31 cellular contexts compared by ENCODE assay signal in the genomic region with DNA sequence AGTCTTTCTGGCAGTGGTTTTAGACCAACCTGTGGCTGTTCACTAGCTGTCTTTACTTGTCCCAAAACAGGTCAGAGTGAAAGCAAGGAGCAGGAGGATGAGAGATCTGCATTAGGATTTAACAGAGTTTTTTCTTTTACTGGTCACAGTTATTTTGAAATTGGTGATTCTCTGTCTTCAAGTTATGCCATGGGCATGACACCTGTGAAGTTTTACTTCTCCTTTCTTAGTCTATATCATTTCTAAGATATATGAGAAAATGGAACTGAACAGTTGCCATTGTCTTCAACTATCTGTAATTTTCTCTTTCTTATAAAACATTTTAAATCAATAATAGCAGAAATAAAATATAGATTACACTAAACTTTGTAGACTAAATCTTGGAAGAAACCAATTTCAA.
"Had no signal": no experiment of that assay in that cellular context is flagged by ENCODE, and none has a peak within 500 bp of the region (broad histone marks: within the 10 kb centered on the region; RNA-seq: fewer than 3 reads in every experiment).

No MANE protein-coding gene starts in this region.

- H3K27ac ChIP-seq: ascending aorta, breast epithelium, cardiac muscle cell, colonic mucosa, esophagus muscularis mucosa, foreskin keratinocyte, gastrocnemius medialis, heart left ventricle had no signal

- H3K4me1 ChIP-seq: ascending aorta, breast epithelium, colonic mucosa, esophagus muscularis mucosa, foreskin keratinocyte, gastrocnemius medialis, heart left ventricle had no signal

- H3K36me3 ChIP-seq: ascending aorta, breast epithelium, cardiac muscle cell, colonic mucosa, esophagus muscularis mucosa, gastrocnemius medialis, heart left ventricle had no signal

- ATAC-seq: activated CD4-positive, alpha-beta T cell treated with anti-CD3 and anti-CD28 coated beads for 36 hours; activated CD8-positive, alpha-beta memory T cell treated with anti-CD3 and anti-CD28 coated beads, Interleukin-2, amount 10 ng/mL, durations not matched to agents 7 days and 5 days; activated CD8-positive, alpha-beta T cell treated with anti-CD3 and anti-CD28 coated beads, Interleukin-2, amount 10 ng/mL, durations not matched to agents 7 days and 5 days; activated naive CD4-positive, alpha-beta T cell treated with anti-CD3 and anti-CD28 coated beads, Interleukin-2, amount 50 U/mL, for 72 hours; activated T-cell treated with anti-CD3 and anti-CD28 coated beads, Interleukin-2, amount 50 U/mL, for 72 hours; effector memory CD8-positive, alpha-beta T cell; gastrocnemius medialis; heart left ventricle had no signal

- DNase-seq: activated CD4-positive, alpha-beta memory T cell treated with anti-CD3 and anti-CD28 coated beads for 36 hours; activated CD4-positive, alpha-beta T cell treated with anti-CD3 and anti-CD28 coated beads for 36 hours; activated CD4-positive, alpha-beta T cell treated with anti-CD3 and anti-CD28 coated beads, Interleukin-2, amount 10 ng/mL, durations not matched to agents 24 days and 14 days; activated CD4-positive, CD25-positive, alpha-beta regulatory T cell; activated CD4-positive, CD25-positive, alpha-beta regulatory T cell treated with anti-CD3 and anti-CD28 coated beads, Interleukin-2, amount 50 U/mL, for 72 hours; activated CD8-positive, alpha-beta memory T cell treated with anti-CD3 and anti-CD28 coated beads, Interleukin-2, amount 10 ng/mL, durations not matched to agents 7 days and 5 days; activated CD8-positive, alpha-beta memory T cell treated with anti-CD3 and anti-CD28 coated beads, Interleukin-2, amount 50 U/mL, for 4 hours; activated CD8-positive, alpha-beta T cell treated with anti-CD3 and anti-CD28 coated beads, Interleukin-2, amount 10 ng/mL, durations not matched to agents 7 days and 5 days; activated gamma-delta T cell; activated naive CD4-positive, alpha-beta T cell; activated naive CD4-positive, alpha-beta T cell treated with anti-CD3 and anti-CD28 coated beads, Interleukin-2, amount 10 ng/mL, durations not matched to agents 7 days and 5 days; activated naive CD8-positive, alpha-beta T cell treated with anti-CD3 and anti-CD28 coated beads, Interleukin-2, amount 10 ng/mL, durations not matched to agents 7 days and 5 days; activated T-cell treated with anti-CD3 and anti-CD28 coated beads for 4 hours; activated T-cell treated with anti-CD3 and anti-CD28 coated beads, Interleukin-2, amount 50 U/mL, for 24 hours; activated T-cell treated with anti-CD3 and anti-CD28 coated beads, Interleukin-2, amount 50 U/mL, for 72 hours; central memory CD4-positive, alpha-beta T cell; cerebellar nuclear complex; colonic mucosa; effector memory CD8-positive, alpha-beta T cell; erythroblast; gastrocnemius medialis; glutamatergic neuron; heart left ventricle; T-helper 2 cell had no signal

- H3K36me3 Mint-ChIP-seq: activated CD4-positive, alpha-beta memory T cell treated with anti-CD3 and anti-CD28 coated beads for 36 hours; activated CD8-positive, alpha-beta memory T cell treated with anti-CD3 and anti-CD28 coated beads, Interleukin-2, amount 10 ng/mL, durations not matched to agents 7 days and 5 days; activated naive CD4-positive, alpha-beta T cell treated with anti-CD3 and anti-CD28 coated beads, Interleukin-2, amount 10 ng/mL, durations not matched to agents 7 days and 5 days; activated naive CD4-positive, alpha-beta T cell treated with anti-CD3 and anti-CD28 coated beads, Interleukin-2, amount 50 U/mL, for 72 hours; activated naive CD8-positive, alpha-beta T cell treated with anti-CD3 and anti-CD28 coated beads, Interleukin-2, amount 10 ng/mL, durations not matched to agents 7 days and 5 days; brain had no signal

- H3K4me3 ChIP-seq: ascending aorta, breast epithelium, cardiac muscle cell, colonic mucosa, esophagus muscularis mucosa, gastrocnemius medialis, heart left ventricle had no signal

- H3K9me3 Mint-ChIP-seq: activated CD4-positive, alpha-beta T cell treated with anti-CD3 and anti-CD28 coated beads, Interleukin-2, amount 10 ng/mL, durations not matched to agents 24 days and 14 days; activated naive CD8-positive, alpha-beta T cell treated with anti-CD3 and anti-CD28 coated beads, Interleukin-2, amount 10 ng/mL, durations not matched to agents 7 days and 5 days had no signal

- H3K27ac Mint-ChIP-seq: activated CD4-positive, alpha-beta memory T cell treated with anti-CD3 and anti-CD28 coated beads for 36 hours; activated CD4-positive, alpha-beta T cell treated with anti-CD3 and anti-CD28 coated beads for 36 hours; activated CD4-positive, alpha-beta T cell treated with anti-CD3 and anti-CD28 coated beads, Interleukin-2, amount 10 ng/mL, durations not matched to agents 24 days and 14 days; activated CD8-positive, alpha-beta memory T cell treated with anti-CD3 and anti-CD28 coated beads, Interleukin-2, amount 10 ng/mL, durations not matched to agents 7 days and 5 days; activated CD8-positive, alpha-beta T cell treated with anti-CD3 and anti-CD28 coated beads, Interleukin-2, amount 10 ng/mL, durations not matched to agents 7 days and 5 days; activated naive CD4-positive, alpha-beta T cell treated with anti-CD3 and anti-CD28 coated beads, Interleukin-2, amount 10 ng/mL, durations not matched to agents 7 days and 5 days; activated naive CD4-positive, alpha-beta T cell treated with anti-CD3 and anti-CD28 coated beads, Interleukin-2, amount 50 U/mL, for 72 hours; activated naive CD8-positive, alpha-beta T cell treated with anti-CD3 and anti-CD28 coated beads, Interleukin-2, amount 10 ng/mL, durations not matched to agents 7 days and 5 days; activated T-cell treated with anti-CD3 and anti-CD28 coated beads, Interleukin-2, amount 50 U/mL, for 24 hours; activated T-cell treated with anti-CD3 and anti-CD28 coated beads, Interleukin-2, amount 50 U/mL, for 72 hours; brain; effector memory CD8-positive, alpha-beta T cell had no signal

- H3K4me1 Mint-ChIP-seq: activated CD4-positive, alpha-beta T cell treated with anti-CD3 and anti-CD28 coated beads for 36 hours; activated CD4-positive, alpha-beta T cell treated with anti-CD3 and anti-CD28 coated beads, Interleukin-2, amount 10 ng/mL, durations not matched to agents 24 days and 14 days; activated CD8-positive, alpha-beta memory T cell treated with anti-CD3 and anti-CD28 coated beads, Interleukin-2, amount 10 ng/mL, durations not matched to agents 7 days and 5 days; activated naive CD4-positive, alpha-beta T cell treated with anti-CD3 and anti-CD28 coated beads, Interleukin-2, amount 10 ng/mL, durations not matched to agents 7 days and 5 days; activated naive CD8-positive, alpha-beta T cell treated with anti-CD3 and anti-CD28 coated beads, Interleukin-2, amount 10 ng/mL, durations not matched to agents 7 days and 5 days; brain had no signal

- H3K9me3 ChIP-seq: colonic mucosa, esophagus muscularis mucosa, gastrocnemius medialis had no signal

- H3K27me3 ChIP-seq: ascending aorta, breast epithelium, cardiac muscle cell, colonic mucosa, esophagus muscularis mucosa, foreskin keratinocyte, gastrocnemius medialis, heart left ventricle had no signal

- H3K27me3 Mint-ChIP-seq: activated CD4-positive, alpha-beta memory T cell treated with anti-CD3 and anti-CD28 coated beads for 36 hours; activated CD4-positive, alpha-beta T cell treated with anti-CD3 and anti-CD28 coated beads for 36 hours; activated CD4-positive, alpha-beta T cell treated with anti-CD3 and anti-CD28 coated beads, Interleukin-2, amount 10 ng/mL, durations not matched to agents 24 days and 14 days; activated CD8-positive, alpha-beta memory T cell treated with anti-CD3 and anti-CD28 coated beads, Interleukin-2, amount 10 ng/mL, durations not matched to agents 7 days and 5 days; activated naive CD4-positive, alpha-beta T cell treated with anti-CD3 and anti-CD28 coated beads, Interleukin-2, amount 10 ng/mL, durations not matched to agents 7 days and 5 days; activated naive CD8-positive, alpha-beta T cell treated with anti-CD3 and anti-CD28 coated beads, Interleukin-2, amount 10 ng/mL, durations not matched to agents 7 days and 5 days; activated T-cell treated with anti-CD3 and anti-CD28 coated beads, Interleukin-2, amount 50 U/mL, for 24 hours; brain; effector memory CD8-positive, alpha-beta T cell had no signal

- H3K4me3 Mint-ChIP-seq: activated CD4-positive, alpha-beta memory T cell treated with anti-CD3 and anti-CD28 coated beads for 36 hours; activated CD4-positive, alpha-beta T cell treated with anti-CD3 and anti-CD28 coated beads for 36 hours; activated CD4-positive, alpha-beta T cell treated with anti-CD3 and anti-CD28 coated beads, Interleukin-2, amount 10 ng/mL, durations not matched to agents 24 days and 14 days; activated CD8-positive, alpha-beta memory T cell treated with anti-CD3 and anti-CD28 coated beads, Interleukin-2, amount 10 ng/mL, durations not matched to agents 7 days and 5 days; activated CD8-positive, alpha-beta T cell treated with anti-CD3 and anti-CD28 coated beads, Interleukin-2, amount 10 ng/mL, durations not matched to agents 7 days and 5 days; activated naive CD4-positive, alpha-beta T cell treated with anti-CD3 and anti-CD28 coated beads, Interleukin-2, amount 10 ng/mL, durations not matched to agents 7 days and 5 days; activated naive CD8-positive, alpha-beta T cell treated with anti-CD3 and anti-CD28 coated beads, Interleukin-2, amount 10 ng/mL, durations not matched to agents 7 days and 5 days; activated T-cell treated with anti-CD3 and anti-CD28 coated beads, Interleukin-2, amount 50 U/mL, for 24 hours; activated T-cell treated with anti-CD3 and anti-CD28 coated beads, Interleukin-2, amount 50 U/mL, for 72 hours; brain; effector memory CD8-positive, alpha-beta T cell had no signal
